10 cellular contexts compared by ENCODE assay signal in genomic region chr17:2063306-2064146, GRCh38. TPM values are rescaled to one million over a fixed set of nuclear protein-coding genes. Genes with fewer than 3 reads are reported as not detected.
DNase-seq lines count a peak whose midpoint lies in the region; ATAC-seq, FAIRE-seq and TF ChIP-seq lines count a peak whose summit lies in the region.
"Had no signal": no experiment of that assay in that cellular context is flagged by ENCODE, and none has a peak within 500 bp of the region (broad histone marks: within the 10 kb centered on the region; RNA-seq: fewer than 3 reads in every experiment).

No MANE protein-coding gene starts in this region.

- POLR2A ChIA-PET in AG04450 (lab: Yijun Ruan, JAX), result interaction anchor here (0.6 kb wide), 2 partner anchors 10 to 137 kb away, joined by 6 read pairs; no protein-coding TSS in a partner anchor

- H3K4me1 Mint-ChIP-seq in IgD-negative memory B cell (peaks cover 21 to 35% (median 24%) of the 10 kb centered on the region in 3 donors), nephron (peaks cover 81% of the 10 kb centered on the region)

- H3K27me3 Mint-ChIP-seq in IgD-negative memory B cell, result peaks cover 4% of the 10 kb centered on the region
- peaks cover 33% of the 10 kb centered on the region for H3K27me3 Mint-ChIP-seq in nephron (ENCODE audit: low read depth)

- H3K4me1 ChIP-seq in esophagus muscularis mucosa, result peaks cover 96 to 100% (median 100%) of the 10 kb centered on the region in 4 donors

- H3K4me3 Mint-ChIP-seq in IgD-negative memory B cell, result peak overlapping the region in 3 of 4 donors; percentile 33 to 84 (median 58)
- H3K4me3 Mint-ChIP-seq in nephron, result peak overlapping the region in 2 of 3 experiments; percentile 1 to 15

- intact Hi-C loops in esophagus muscularis mucosa (cut with DNase I), result no loop called here

- FAIRE-seq in H54 (lab: Jason Lieb, UNC), result no peak

- TF ChIP-seq POLR2A in esophagus muscularis mucosa (IDR thresholded peaks at IDR 0.05; ENCODE audit: low read depth), result no peak
- no peak for TF ChIP-seq POLR2A in H54 (IDR thresholded peaks at IDR 0.05; ENCODE audit: low read depth, low read length)

- H3K9me3 Mint-ChIP-seq in IgD-negative memory B cell (no peaks in the 10 kb centered on the region), nephron (no peaks in the 10 kb centered on the region)

- H3K4me3 ChIP-seq in AG04450 (ENCODE audit: low read depth, low read length) (no peak overlapping the region), esophagus muscularis mucosa (no peak overlapping the region)

- no peak for TF ChIP-seq EP300 in esophagus muscularis mucosa (IDR thresholded peaks at IDR 0.05)

- H3K27ac Mint-ChIP-seq in IgD-negative memory B cell (peak overlapping the region; percentile 57 to 67 (median 59)), nephron (peak overlapping the region; percentile 83 to 95 (median 93))

- TF ChIP-seq CTCF in AG04450 (IDR thresholded peaks at IDR 0.05; ENCODE audit: low read depth, low read length) (no peak), esophagus muscularis mucosa (IDR thresholded peaks at IDR 0.05) (no peak), nephron (IDR thresholded peaks at IDR 0.05; ENCODE audit: unreplicated experiment in 3 of 3) (no peak)

- DNase-seq in AG04450 (ENCODE audit: low read depth, low spot score) (no peak), esophagus muscularis mucosa (ENCODE audit: extremely low spot score) (peak; percentile 92), dermis blood vessel endothelial cell (no peak), H54 (ENCODE audit: insufficient read length, low spot score) (no peak)
- DNase-seq: NCI-H345; stimulated activated CD4-positive, alpha-beta T cell treated with anti-CD3 and anti-CD28 coated beads, Interleukin-15, amount 100 ng/mL, for 24 hours had no signal

- 48% methylated on average over 15 of the region's 15 CpGs for WGBS in esophagus muscularis mucosa

- H3K27me3 ChIP-seq in AG04450 (ENCODE audit: control insufficient read depth, insufficient read depth, low read length) (no peaks in the 10 kb centered on the region), esophagus muscularis mucosa (no peaks in the 10 kb centered on the region)

- ATAC-seq in GM21526 (IDR thresholded peaks at IDR 0.05; ENCODE audit: low FRiP score, unreplicated experiment), result no peak
- no peak for ATAC-seq in GM21529 (IDR thresholded peaks at IDR 0.05; ENCODE audit: unreplicated experiment)

- peaks cover 0 to 42% (median 26%) of the 10 kb centered on the region in 4 donors for H3K36me3 ChIP-seq in esophagus muscularis mucosa

- H3K9me3 ChIP-seq in AG04450 (ENCODE audit: control insufficient read depth, insufficient read depth, low read length) (no peaks in the 10 kb centered on the region; the same call in 1 of the 2 replicates), esophagus muscularis mucosa (no peaks in the 10 kb centered on the region)

- H3K36me3 Mint-ChIP-seq in IgD-negative memory B cell (peaks cover 9% of the 10 kb centered on the region), nephron (ENCODE audit: low read depth) (peaks cover 75% of the 10 kb centered on the region)

- peak overlapping the region; percentile 61 for H3K27ac ChIP-seq in AG04450 (ENCODE audit: low read depth, low read length)
- peak overlapping the region; percentile 90 to 97 (median 92) for H3K27ac ChIP-seq in esophagus muscularis mucosa (replicated peaks in 1 of 4)

- CTCF ChIA-PET in AG04450 (lab: Charles Lee), result interaction anchor here (2.4 kb wide), 1 partner anchor 181 kb away, joined by 7 read pairs; no protein-coding TSS in a partner anchor

RNA-seq across cellular contexts. Expression of gene HIC1, which starts 8.6 kb away (rescaled TPM):
- 12.7 and 14.4 TPM in 2 replicates for polyA plus RNA-seq in AG04450 (2011; rRNA removed)
- 13.7 and 15.8 TPM in 2 replicates for polyA minus RNA-seq in AG04450 (2011; rRNA and poly(A)+ RNA removed)
- polyA plus RNA-seq in IgD-negative memory B cell, result 0.88 TPM
- total RNA-seq in esophagus muscularis mucosa, result 10 to 100 TPM; 48.6 to 86.4 (median 54.9) TPM
- 117 and 120 TPM in 2 replicates for total RNA-seq in dermis blood vessel endothelial cell

RNA-seq across cellular contexts. Expression of gene OVCA2, which starts 21.7 kb away (rescaled TPM):
- polyA plus RNA-seq in AG04450 (2011; rRNA removed) (38.0 and 45.0 TPM in 2 replicates), IgD-negative memory B cell (62.5 TPM)
- 16.8 and 18.1 TPM in 2 replicates for polyA minus RNA-seq in AG04450 (2011; rRNA and poly(A)+ RNA removed)
- total RNA-seq in esophagus muscularis mucosa (10 to 100 TPM; 34.9 to 38.9 (median 38.0) TPM), dermis blood vessel endothelial cell (43.5 and 77.1 TPM in 2 replicates)

RNA-seq across cellular contexts. Expression of gene DPH1, which starts 33.6 kb away (rescaled TPM):
- polyA plus RNA-seq in AG04450 (2011; rRNA removed) (25.3 and 29.9 TPM in 2 replicates), IgD-negative memory B cell (34.4 TPM)
- polyA minus RNA-seq in AG04450 (2011; rRNA and poly(A)+ RNA removed), result 27.5 and 45.4 TPM in 2 replicates
- total RNA-seq in esophagus muscularis mucosa (10 to 100 TPM; 27.4 to 41.8 (median 38.3) TPM), dermis blood vessel endothelial cell (18.4 and 25.7 TPM in 2 replicates)

RNA-seq across cellular contexts. Expression of gene RTN4RL1, which starts 38.4 kb away (rescaled TPM):
- 0.02 and 0.04 TPM in 2 replicates for polyA plus RNA-seq in AG04450 (2011; rRNA removed)
- polyA minus RNA-seq in AG04450 (2011; rRNA and poly(A)+ RNA removed), result not detected in 2 replicates
- 0.44 TPM for polyA plus RNA-seq in IgD-negative memory B cell
- total RNA-seq in esophagus muscularis mucosa, result under 1 TPM; 0.50 to 0.86 (median 0.67) TPM
- 0.51 and 0.60 TPM in 2 replicates for total RNA-seq in dermis blood vessel endothelial cell
